Comparison of ENCODE assay signal across 19 cellular contexts in the genomic region with DNA sequence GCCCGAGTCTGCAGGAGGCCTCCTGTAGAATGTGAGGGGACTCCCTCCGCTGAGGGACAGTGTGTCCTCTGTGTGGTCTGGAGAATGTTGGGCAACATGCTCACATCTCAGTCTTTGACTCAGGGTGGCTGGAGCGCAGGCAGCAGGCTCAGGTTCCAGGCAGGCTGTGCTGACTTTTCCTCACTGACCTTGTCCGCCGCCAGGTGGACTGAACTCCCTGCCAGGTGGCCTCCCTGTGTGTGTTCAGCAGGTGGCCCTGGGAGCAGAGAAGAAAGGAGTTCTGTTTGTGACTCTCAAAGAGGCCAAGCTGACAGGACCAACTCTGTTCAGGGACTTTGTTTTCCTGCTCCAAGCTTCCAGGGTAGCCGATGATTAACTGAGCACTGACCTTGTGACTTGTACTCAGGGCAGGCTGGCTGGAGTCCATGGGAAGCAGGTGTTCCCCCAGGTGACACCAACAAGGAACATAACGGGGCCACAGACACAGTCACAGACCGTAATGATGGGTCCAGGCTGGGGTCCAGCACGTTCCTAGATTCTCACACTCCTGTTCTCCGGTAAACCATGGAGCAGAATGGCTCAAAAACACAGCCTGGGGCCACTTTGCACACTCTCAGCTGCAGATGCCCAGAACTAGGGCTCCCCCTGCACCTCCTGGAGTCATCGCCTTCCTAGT.
A peak's percentile ranks its signal among the peaks of the same experiment; 100 is the strongest.
DNase-seq lines count a peak whose midpoint lies in the region; ATAC-seq and TF ChIP-seq lines count a peak whose summit lies in the region.
"Had no signal": no experiment of that assay in that cellular context is flagged by ENCODE, and none has a peak within 500 bp of the region (broad histone marks: within the 10 kb centered on the region; RNA-seq: fewer than 3 reads in every experiment).

No MANE protein-coding gene starts in this region.

- H3K4me3 ChIP-seq in epithelial cell of proximal tubule (ENCODE audit: low read depth, low read length) = no peak overlapping the region
- H3K4me3 ChIP-seq in H7 (ENCODE audit: insufficient read depth, low read depth, low read length) = no peak overlapping the region
- H3K4me3 ChIP-seq: ascending aorta had no signal

- no peaks in the 10 kb centered on the region for H3K9me3 Mint-ChIP-seq in progenitor cell of endocrine pancreas (ENCODE audit: low read depth)
- H3K9me3 Mint-ChIP-seq: activated naive CD4-positive, alpha-beta T cell treated with anti-CD3 and anti-CD28 coated beads, Interleukin-2, amount 50 U/mL, for 72 hours; central memory CD8-positive, alpha-beta T cell had no signal

- peak; percentile 85 for DNase-seq in G401 (ENCODE audit: low spot score)
- DNase-seq in NCI-H345 treated with DMSO at 0.1 percent for 48 hours (lab: John Stamatoyannopoulos, UW; ENCODE audit: unreplicated experiment) = peak; percentile 39
- DNase-seq in epithelial cell of proximal tubule (ENCODE audit: low read depth) = no peak
- peak; percentile 52 for DNase-seq in progenitor cell of endocrine pancreas (ENCODE audit: low spot score, unreplicated experiment)
- no peak for DNase-seq in SKM-1 treated with dmso at 0.1 percent for 144 hours (lab: John Stamatoyannopoulos, UW; ENCODE audit: unreplicated experiment)
- no peak for DNase-seq in activated CD4-positive, alpha-beta T cell treated with anti-CD3 and anti-CD28 coated beads, Interleukin-2, amount 50 U/mL, for 1 hour
- DNase-seq in H7 = no peak
- DNase-seq: activated CD4-positive, alpha-beta T cell treated with anti-CD3 and anti-CD28 coated beads for 36 hours; activated CD8-positive, alpha-beta memory T cell treated with anti-CD3 and anti-CD28 coated beads, Interleukin-2, amount 10 ng/mL, durations not matched to agents 7 days and 5 days; CD4-positive, alpha-beta memory T cell; glutamatergic neuron; NCI-H1436; NCI-H446 treated with DMSO at 0.1 percent for 48 hours; stimulated activated CD4-positive, alpha-beta T cell treated with anti-CD3 and anti-CD28 coated beads, Interleukin-4, amount 100 ng/mL, for 4 hours had no signal

- H3K36me3 ChIP-seq in H7 (replicated peaks; ENCODE audit: control insufficient read depth, insufficient read depth, low read length) = no peaks in the 10 kb centered on the region
- H3K36me3 ChIP-seq: ascending aorta had no signal

- ATAC-seq in GM18909 (IDR thresholded peaks at IDR 0.05; ENCODE audit: poor library complexity, unreplicated experiment) = no peak
- ATAC-seq: activated CD4-positive, alpha-beta T cell treated with anti-CD3 and anti-CD28 coated beads for 36 hours; activated CD8-positive, alpha-beta memory T cell treated with anti-CD3 and anti-CD28 coated beads, Interleukin-2, amount 10 ng/mL, durations not matched to agents 7 days and 5 days; activated naive CD4-positive, alpha-beta T cell treated with anti-CD3 and anti-CD28 coated beads, Interleukin-2, amount 50 U/mL, for 72 hours; HCT116 had no signal

- in situ Hi-C loops in G401 (cut with HindIII; ENCODE audit: low sequenced_read_pairs) = no loop called here

- H3K4me3 Mint-ChIP-seq in progenitor cell of endocrine pancreas (ENCODE audit: low read depth) = no peak overlapping the region
- H3K4me3 Mint-ChIP-seq: activated CD4-positive, alpha-beta T cell treated with anti-CD3 and anti-CD28 coated beads for 36 hours; activated CD8-positive, alpha-beta memory T cell treated with anti-CD3 and anti-CD28 coated beads, Interleukin-2, amount 10 ng/mL, durations not matched to agents 7 days and 5 days; CD4-positive, alpha-beta memory T cell; central memory CD8-positive, alpha-beta T cell had no signal

- no peaks in the 10 kb centered on the region for H3K27me3 ChIP-seq in H7 (ENCODE audit: control insufficient read depth, insufficient read depth, low read length)
- H3K27me3 ChIP-seq: ascending aorta had no signal

- no peaks in the 10 kb centered on the region for H3K27me3 Mint-ChIP-seq in progenitor cell of endocrine pancreas
- H3K27me3 Mint-ChIP-seq: activated CD4-positive, alpha-beta T cell treated with anti-CD3 and anti-CD28 coated beads for 36 hours; central memory CD8-positive, alpha-beta T cell had no signal

- H3K36me3 Mint-ChIP-seq in progenitor cell of endocrine pancreas (ENCODE audit: insufficient read depth) = no peaks in the 10 kb centered on the region
- H3K36me3 Mint-ChIP-seq: activated CD8-positive, alpha-beta memory T cell treated with anti-CD3 and anti-CD28 coated beads, Interleukin-2, amount 10 ng/mL, durations not matched to agents 7 days and 5 days; activated naive CD4-positive, alpha-beta T cell treated with anti-CD3 and anti-CD28 coated beads, Interleukin-2, amount 50 U/mL, for 72 hours; CD4-positive, alpha-beta memory T cell had no signal

- peak; percentile 17 for TF ChIP-seq CTCF in epithelial cell of proximal tubule (conservative IDR thresholded peaks at IDR 0.05; ENCODE audit: low read depth, low read length)
- peak; percentile 61 for TF ChIP-seq CTCF in progenitor cell of endocrine pancreas (IDR thresholded peaks at IDR 0.05; ENCODE audit: unreplicated experiment)

- H3K4me1 Mint-ChIP-seq in progenitor cell of endocrine pancreas (ENCODE audit: low read depth) = peaks cover 34% of the 10 kb centered on the region
- H3K4me1 Mint-ChIP-seq: activated CD4-positive, alpha-beta T cell treated with anti-CD3 and anti-CD28 coated beads for 36 hours; activated CD8-positive, alpha-beta memory T cell treated with anti-CD3 and anti-CD28 coated beads, Interleukin-2, amount 10 ng/mL, durations not matched to agents 7 days and 5 days; CD4-positive, alpha-beta memory T cell; central memory CD8-positive, alpha-beta T cell had no signal

- H3K27ac Mint-ChIP-seq in progenitor cell of endocrine pancreas = peak overlapping the region; percentile 76
- H3K27ac Mint-ChIP-seq: activated CD4-positive, alpha-beta T cell treated with anti-CD3 and anti-CD28 coated beads for 36 hours; activated CD8-positive, alpha-beta memory T cell treated with anti-CD3 and anti-CD28 coated beads, Interleukin-2, amount 10 ng/mL, durations not matched to agents 7 days and 5 days; activated naive CD4-positive, alpha-beta T cell treated with anti-CD3 and anti-CD28 coated beads, Interleukin-2, amount 50 U/mL, for 72 hours; CD4-positive, alpha-beta memory T cell had no signal

Comparison
In these comparisons a context has a peak if more than half of its experiments do, and no peak if none do; other contexts are left out.
1. DNase-seq: peak in G401 (single experiment), NCI-H345 treated with DMSO at 0.1 percent for 48 hours (single experiment) and progenitor cell of endocrine pancreas (single experiment); none in epithelial cell of proximal tubule (single experiment), SKM-1 treated with dmso at 0.1 percent for 144 hours (single experiment), activated CD4-positive, alpha-beta T cell treated with anti-CD3 and anti-CD28 coated beads, Interleukin-2, amount 50 U/mL, for 1 hour (single experiment) and H7 (single experiment).